Comparison of ENCODE assay signal across 8 cellular contexts in the genomic region with DNA sequence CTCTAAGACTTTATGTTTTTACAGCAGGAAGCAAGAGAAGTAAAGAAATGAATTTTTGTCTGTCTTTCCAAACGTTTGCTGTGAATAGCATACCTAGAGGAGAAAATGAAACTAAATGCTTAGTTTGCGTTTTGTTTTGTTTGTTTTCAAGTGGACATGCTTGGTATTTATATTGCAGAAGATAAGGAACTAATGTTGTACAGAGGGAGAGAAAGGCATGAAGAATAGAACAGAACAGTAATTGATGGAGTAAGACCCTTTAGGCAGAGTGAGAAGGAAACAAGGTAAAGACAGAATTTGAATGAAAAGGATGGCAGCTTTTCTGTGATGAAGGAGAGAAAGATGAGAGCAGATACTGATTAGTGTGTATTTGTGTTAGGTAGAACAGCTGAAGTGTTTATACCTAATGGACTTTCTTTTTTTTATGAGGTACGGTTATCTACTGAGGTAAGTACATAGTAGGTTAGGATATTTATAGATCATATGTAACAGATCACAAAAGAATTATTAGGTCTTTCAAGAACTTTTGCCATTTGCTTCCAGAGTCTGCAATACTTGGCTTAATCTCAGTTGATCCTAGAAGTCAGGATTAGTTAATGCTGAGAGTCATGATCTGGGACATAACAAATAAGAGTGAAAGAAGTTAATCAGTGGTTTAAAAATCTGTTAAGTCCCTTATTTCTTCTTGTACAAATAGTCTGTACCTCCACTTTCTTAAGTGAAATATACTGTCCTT. TPM values are rescaled to one million over a fixed set of nuclear protein-coding genes. Genes with fewer than 3 reads are reported as not detected.
DNase-seq lines count a peak whose midpoint lies in the region; FAIRE-seq and TF ChIP-seq lines count a peak whose summit lies in the region.

No MANE protein-coding gene starts in this region.

- peaks cover under 1% of the 10 kb centered on the region for H3K9me3 Mint-ChIP-seq in activated CD4-positive, alpha-beta T cell treated with anti-CD3 and anti-CD28 coated beads, Interleukin-2, amount 10 ng/mL, durations not matched to agents 7 days and 5 days

- H3K4me1 ChIP-seq in endothelial cell of umbilical vein (ENCODE audit: control insufficient read depth, extremely low read depth, insufficient read depth, low read length): peaks cover 57% of the 10 kb centered on the region

- H3K4me3 ChIP-seq in endothelial cell of umbilical vein (replicated peaks in 1 of 3; ENCODE audit: insufficient read depth in 1 of 3, low read depth in 1 of 3, low read length in 3 of 3): peak overlapping the region in 2 of 3 experiments; percentile 38 to 64

- H3K4me2 ChIP-seq in endothelial cell of umbilical vein (ENCODE audit: insufficient read depth, low read length): peak overlapping the region; percentile 95

- CTCF ChIA-PET in activated CD4-positive, alpha-beta T cell treated with anti-CD3 and anti-CD28 coated beads, Interleukin-2, amount 10 ng/mL, durations not matched to agents 7 days and 5 days (lab: Charles Lee): no interaction called here
- CTCF ChIA-PET in endothelial cell of umbilical vein (lab: Charles Lee): interaction anchor here (0.6 to 1.8 kb wide), 3 partner anchors 72 to 242 kb away, joined by 4 to 7 read pairs (median 5); a partner anchor contains a TSS

- H3K79me2 ChIP-seq in endothelial cell of umbilical vein (ENCODE audit: control insufficient read depth, insufficient read depth, low read length): peaks cover 24% of the 10 kb centered on the region

- no peaks in the 10 kb centered on the region for H3K9me3 ChIP-seq in endothelial cell of umbilical vein (replicated peaks; ENCODE audit: control insufficient read depth, insufficient read depth, low read length)

- H3K4me3 Mint-ChIP-seq in activated CD4-positive, alpha-beta T cell treated with anti-CD3 and anti-CD28 coated beads, Interleukin-2, amount 10 ng/mL, durations not matched to agents 7 days and 5 days: peak overlapping the region; percentile 64

- dilution Hi-C loops in endothelial cell of umbilical vein (cut with MboI; ENCODE audit: extremely low pct_ligation_motif_present, low sequenced_read_pairs): no loop called here

- peaks cover 10% of the 10 kb centered on the region for H3K36me3 Mint-ChIP-seq in activated CD4-positive, alpha-beta T cell treated with anti-CD3 and anti-CD28 coated beads, Interleukin-2, amount 10 ng/mL, durations not matched to agents 7 days and 5 days (ENCODE audit: low read depth)

- FAIRE-seq in endothelial cell of umbilical vein (lab: Jason Lieb, UNC): peak; percentile 31

- POLR2A ChIA-PET in activated CD4-positive, alpha-beta T cell treated with anti-CD3 and anti-CD28 coated beads, Interleukin-2, amount 10 ng/mL, durations not matched to agents 7 days and 5 days (lab: Charles Lee): no interaction called here
- POLR2A ChIA-PET in endothelial cell of umbilical vein (lab: Charles Lee): no interaction called here

- TF ChIP-seq CTCF in endothelial cell of umbilical vein (IDR thresholded peaks at IDR 0.05; ENCODE audit: extremely low read depth in 1 of 2, insufficient read depth in 1 of 2, low read depth in 1 of 2, low read length in 2 of 2): no peak

- BruUV-seq in endothelial cell of umbilical vein (replicated peaks; lab: Mats Ljungman, UMichigan): no TSS peak

- peaks cover 0 to 2% of the 10 kb centered on the region in 2 experiments for H3K36me3 ChIP-seq in endothelial cell of umbilical vein (ENCODE audit: control insufficient read depth in 2 of 2, extremely low read depth in 1 of 2, insufficient read depth in 2 of 2, low read length in 2 of 2)

- peak overlapping the region; percentile 77 for H3K27ac Mint-ChIP-seq in activated CD4-positive, alpha-beta T cell treated with anti-CD3 and anti-CD28 coated beads, Interleukin-2, amount 10 ng/mL, durations not matched to agents 7 days and 5 days

- H3K4me1 Mint-ChIP-seq in activated CD4-positive, alpha-beta T cell treated with anti-CD3 and anti-CD28 coated beads, Interleukin-2, amount 10 ng/mL, durations not matched to agents 7 days and 5 days: peaks cover 17% of the 10 kb centered on the region

- H3K27me3 Mint-ChIP-seq in activated CD4-positive, alpha-beta T cell treated with anti-CD3 and anti-CD28 coated beads, Interleukin-2, amount 10 ng/mL, durations not matched to agents 7 days and 5 days: no peaks in the 10 kb centered on the region

- peak overlapping the region; percentile 48 for H3K27ac ChIP-seq in endothelial cell of umbilical vein (ENCODE audit: insufficient read depth, low read depth, low read length)

- H3K27me3 ChIP-seq in endothelial cell of umbilical vein (ENCODE audit: control insufficient read depth in 2 of 2, insufficient read depth in 2 of 2, low read length in 2 of 2): no peaks in the 10 kb centered on the region

- H4K20me1 ChIP-seq in endothelial cell of umbilical vein (replicated peaks; ENCODE audit: control insufficient read depth, extremely low read depth, insufficient read depth, low read length): no peaks in the 10 kb centered on the region

- intact Hi-C loops in endothelial cell of umbilical vein (cut with micrococcal nuclease): loop anchor here (1.0 to 10.0 kb wide), 3 partner anchors 53 to 520 kb away; no protein-coding TSS in a partner anchor

- DNase-seq in activated CD4-positive, alpha-beta T cell treated with anti-CD3 and anti-CD28 coated beads, Interleukin-2, amount 10 ng/mL, durations not matched to agents 7 days and 5 days: no peak
- DNase-seq in activated CD4-positive, alpha-beta T cell treated with anti-CD3 and anti-CD28 coated beads, Interleukin-2, amount 50 U/mL, for 1 hour: no peak
- DNase-seq in LHCN-M2 (ENCODE audit: low read depth): peak; percentile 49
- peak; percentile 64 for DNase-seq in endothelial cell of umbilical vein (ENCODE audit: low read depth, low spot score)
- peak; percentile 59 for DNase-seq in renal cortical epithelial cell (ENCODE audit: low read depth)
- DNase-seq in cerebellar cortex (ENCODE audit: low spot score): no peak
- DNase-seq in SW480 (ENCODE audit: low spot score): no peak
- no peak for DNase-seq in CD1c-positive myeloid dendritic cell (ENCODE audit: extremely low spot score)

- peak overlapping the region; percentile 53 for H2AFZ ChIP-seq in endothelial cell of umbilical vein (ENCODE audit: low read depth, low read length)

- TF ChIP-seq POLR2A in endothelial cell of umbilical vein (IDR thresholded peaks at IDR 0.05; ENCODE audit: low read depth, low read length): no peak

- H3K9ac ChIP-seq in endothelial cell of umbilical vein (replicated peaks; ENCODE audit: extremely low read depth, insufficient read depth, low read length): peak overlapping the region; percentile 60

- no peaks in the 10 kb centered on the region for H3K9me1 ChIP-seq in endothelial cell of umbilical vein (replicated peaks; ENCODE audit: control insufficient read depth, extremely low read depth, insufficient read depth, low read length)

TF ChIP-seq in endothelial cell of umbilical vein, 7 proteins besides CTCF, POLR2A, EP300 and RAD21:
- TF ChIP-seq JUN (IDR thresholded peaks at IDR 0.05; ENCODE audit: borderline replicate concordance, insufficient read depth, insufficient read length, low read depth): no peak
- no peak for TF ChIP-seq POLR2AphosphoS5 (IDR thresholded peaks at IDR 0.05; ENCODE audit: insufficient read depth, low read depth, low read length)
- no peak for TF ChIP-seq FOS (IDR thresholded peaks at IDR 0.05; ENCODE audit: borderline replicate concordance, insufficient read depth, low read length)
- TF ChIP-seq, protein P1, sequence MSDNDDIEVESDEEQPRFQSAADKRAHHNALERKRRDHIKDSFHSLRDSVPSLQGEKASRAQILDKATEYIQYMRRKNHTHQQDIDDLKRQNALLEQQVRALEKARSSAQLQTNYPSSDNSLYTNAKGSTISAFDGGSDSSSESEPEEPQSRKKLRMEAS (IDR thresholded peaks at IDR 0.05; ENCODE audit: insufficient read depth, insufficient read length): no peak
- no peak for TF ChIP-seq EZH2 (IDR thresholded peaks at IDR 0.05; ENCODE audit: borderline replicate concordance, low read depth, low read length, severe bottlenecking)
- TF ChIP-seq MYC (IDR thresholded peaks at IDR 0.05; ENCODE audit: low read depth, low read length): no peak
- no peak for TF ChIP-seq GATA2 (IDR thresholded peaks at IDR 0.05; ENCODE audit: insufficient read depth, insufficient read length, low read depth, low read length)

RNA-seq across cellular contexts. Expression of a gene that starts 36.9 kb away (rescaled TPM):
- total RNA-seq in activated CD4-positive, alpha-beta T cell treated with anti-CD3 and anti-CD28 coated beads, Interleukin-2, amount 10 ng/mL, durations not matched to agents 7 days and 5 days: not detected
- total RNA-seq in LHCN-M2 (2014; rRNA removed) (not detected in 2 replicates), endothelial cell of umbilical vein (not detected in 2 replicates), renal cortical epithelial cell (under 0.01 TPM in 1 of 2 replicates, not detected in the other)
- polyA plus RNA-seq in LHCN-M2 (2012): not detected
- polyA plus RNA-seq in endothelial cell of umbilical vein: not detected in 2 replicates
- not detected in 2 replicates for polyA plus RNA-seq in endothelial cell of umbilical vein (2011; cell fraction: cytosol; rRNA removed)
- not detected in 2 replicates for polyA plus RNA-seq in endothelial cell of umbilical vein (2011; cell fraction: nucleus; rRNA removed)
- not detected in 2 replicates for polyA plus RNA-seq in endothelial cell of umbilical vein (2012)
- polyA minus RNA-seq in endothelial cell of umbilical vein: not detected in 2 replicates
- polyA minus RNA-seq in endothelial cell of umbilical vein (2011; cell fraction: cytosol; rRNA and poly(A)+ RNA removed): not detected
- not detected in 2 replicates for polyA minus RNA-seq in endothelial cell of umbilical vein (2011; cell fraction: nucleus; rRNA and poly(A)+ RNA removed)

Comparison
In these comparisons a context has a peak if more than half of its experiments do, and no peak if none do; other contexts are left out.
1. DNase-seq: peak in LHCN-M2 (single experiment), endothelial cell of umbilical vein (single experiment) and renal cortical epithelial cell (single experiment); none in activated CD4-positive, alpha-beta T cell treated with anti-CD3 and anti-CD28 coated beads, Interleukin-2, amount 10 ng/mL, durations not matched to agents 7 days and 5 days (single experiment), activated CD4-positive, alpha-beta T cell treated with anti-CD3 and anti-CD28 coated beads, Interleukin-2, amount 50 U/mL, for 1 hour (single experiment), cerebellar cortex (single experiment), SW480 (single experiment) and CD1c-positive myeloid dendritic cell (single experiment).